11 cellular contexts compared by ENCODE assay signal in genomic region chr5:7816535-7816901, GRCh38. TPM values are rescaled to one million over a fixed set of nuclear protein-coding genes. Genes with fewer than 3 reads are reported as not detected.
DNase-seq lines count a peak whose midpoint lies in the region; ATAC-seq and TF ChIP-seq lines count a peak whose summit lies in the region.
"Had no signal": no experiment of that assay in that cellular context is flagged by ENCODE, and none has a peak within 500 bp of the region (broad histone marks: within the 10 kb centered on the region; RNA-seq: fewer than 3 reads in every experiment).

No MANE protein-coding gene starts in this region.

- H3K36me3 ChIP-seq in SK-N-SH (replicated peaks in 1 of 2; ENCODE audit: control insufficient read depth in 1 of 2, insufficient read depth in 2 of 2, low read length in 1 of 2) = no peaks in the 10 kb centered on the region
- H3K36me3 ChIP-seq in parathyroid adenoma (ENCODE audit: control insufficient read depth, insufficient read depth, low read length) = no peaks in the 10 kb centered on the region

- H3K27me3 Mint-ChIP-seq in endothelial cell (ENCODE audit: unreplicated experiment) = no peaks in the 10 kb centered on the region

- TF ChIP-seq CTCF in SK-N-SH (IDR thresholded peaks at IDR 0.05) (0 out of 2 replicates have a peak, but pooled peaks have one; percentile 13), parathyroid adenoma (IDR thresholded peaks at IDR 0.05) (no peak), endothelial cell (IDR thresholded peaks at IDR 0.05; ENCODE audit: unreplicated experiment) (no peak)

- POLR2A ChIA-PET in SK-N-SH (lab: Yijun Ruan, JAX) = no interaction called here

- no peaks in the 10 kb centered on the region; a peak in 1 of 4 replicates for H3K4me1 ChIP-seq in SK-N-SH (ENCODE audit: control insufficient read depth in 1 of 2, insufficient read depth in 2 of 2, low read depth in 1 of 2, low read length in 1 of 2)
- H3K4me1 ChIP-seq in parathyroid adenoma = peaks cover 48% of the 10 kb centered on the region

- H3K4me3 Mint-ChIP-seq in endothelial cell (ENCODE audit: unreplicated experiment) = no peak overlapping the region
- H3K4me3 Mint-ChIP-seq: activated CD4-positive, alpha-beta memory T cell treated with anti-CD3 and anti-CD28 coated beads, Interleukin-2, amount 10 ng/mL, durations not matched to agents 7 days and 5 days; activated naive CD4-positive, alpha-beta T cell treated with anti-CD3 and anti-CD28 coated beads for 36 hours; T-helper 1 cell treated with Interleukin-12 subunit alpha and Interleukin-12 subunit beta and Interleukin-4 antibody, amounts not matched to agents 30 μg/mL and 1 μg/mL, for 36 hours had no signal

- H3K4me2 ChIP-seq in SK-N-SH (no peak overlapping the region), parathyroid adenoma (ENCODE audit: low read length) (no peak overlapping the region)

- no peaks in the 10 kb centered on the region for H3F3A ChIP-seq in SK-N-SH (replicated peaks; ENCODE audit: insufficient read depth)

- no peak overlapping the region for H2AFZ ChIP-seq in SK-N-SH (ENCODE audit: low read depth)
- H2AFZ ChIP-seq in parathyroid adenoma = peak overlapping the region; percentile 93

- H3K36me3 Mint-ChIP-seq in endothelial cell (ENCODE audit: low read depth, unreplicated experiment) = no peaks in the 10 kb centered on the region

- ATAC-seq in GM19395 (IDR thresholded peaks at IDR 0.05; ENCODE audit: unreplicated experiment) = peak; percentile 11
- peak; percentile 14 for ATAC-seq in HG02970 (IDR thresholded peaks at IDR 0.05; ENCODE audit: low FRiP score, unreplicated experiment)

- TF ChIP-seq EP300 in SK-N-SH (IDR thresholded peaks at IDR 0.05; ENCODE audit: borderline replicate concordance in 1 of 2, low read depth in 1 of 2, low read length in 1 of 2) = no peak

- H3K9me3 Mint-ChIP-seq in endothelial cell (ENCODE audit: unreplicated experiment) = no peaks in the 10 kb centered on the region
- H3K9me3 Mint-ChIP-seq: activated CD4-positive, alpha-beta memory T cell treated with anti-CD3 and anti-CD28 coated beads, Interleukin-2, amount 10 ng/mL, durations not matched to agents 7 days and 5 days; activated naive CD4-positive, alpha-beta T cell treated with anti-CD3 and anti-CD28 coated beads for 36 hours; T-helper 1 cell treated with Interleukin-12 subunit alpha and Interleukin-12 subunit beta and Interleukin-4 antibody, amounts not matched to agents 30 μg/mL and 1 μg/mL, for 36 hours had no signal

- 21% methylated on average over 9 of the region's 9 CpGs for WGBS in SK-N-SH (ENCODE audit: low lambda C conversion rate)

- H3K27me3 ChIP-seq in SK-N-SH (ENCODE audit: insufficient read depth) (peaks cover 58% of the 10 kb centered on the region; the same call in 1 of the 2 replicates), parathyroid adenoma (ENCODE audit: control insufficient read depth, insufficient read depth, low read length) (no peaks in the 10 kb centered on the region)

- no peak for TF ChIP-seq RAD21 in SK-N-SH (IDR thresholded peaks at IDR 0.05; ENCODE audit: low read length)

- H3K79me2 ChIP-seq in SK-N-SH (ENCODE audit: insufficient read depth) (no peaks in the 10 kb centered on the region), parathyroid adenoma (no peaks in the 10 kb centered on the region)

- H3K27ac ChIP-seq in SK-N-SH (ENCODE audit: low read depth in 2 of 2, low read length in 1 of 2) = no peak overlapping the region
- peak overlapping the region; percentile 40 for H3K27ac ChIP-seq in parathyroid adenoma

- H3K9me2 ChIP-seq in SK-N-SH = no peaks in the 10 kb centered on the region

- no peak overlapping the region for H3K27ac Mint-ChIP-seq in endothelial cell (ENCODE audit: unreplicated experiment)
- H3K27ac Mint-ChIP-seq: activated CD4-positive, alpha-beta memory T cell treated with anti-CD3 and anti-CD28 coated beads, Interleukin-2, amount 10 ng/mL, durations not matched to agents 7 days and 5 days; activated naive CD4-positive, alpha-beta T cell treated with anti-CD3 and anti-CD28 coated beads for 36 hours; T-helper 1 cell treated with Interleukin-12 subunit alpha and Interleukin-12 subunit beta and Interleukin-4 antibody, amounts not matched to agents 30 μg/mL and 1 μg/mL, for 36 hours had no signal

- DNase-seq in SK-N-SH (no peak), endothelial cell (ENCODE audit: low spot score) (no peak), NCI-H1417 treated with DMSO at 0.1 percent for 48 hours (lab: John Stamatoyannopoulos, UW) (no peak)
- no peak for DNase-seq in stimulated activated CD4-positive, alpha-beta T cell treated with anti-CD3 and anti-CD28 coated beads, Interleukin-4, amount 100 ng/mL, for 24 hours
- DNase-seq: NCI-H1105 treated with DMSO at 0.1 percent for 48 hours had no signal

- H4K20me1 ChIP-seq in SK-N-SH (ENCODE audit: insufficient read depth) = no peaks in the 10 kb centered on the region

- H3K9ac ChIP-seq in SK-N-SH = no peak overlapping the region
- no peak overlapping the region for H3K9ac ChIP-seq in parathyroid adenoma

- CTCF ChIA-PET in SK-N-SH (lab: Yijun Ruan, JAX) = interaction anchor here (0.6 to 5.2 kb wide), 20 partner anchors 7 to 89 kb away, joined by 3 to 39 read pairs (median 6); no protein-coding TSS in a partner anchor

- no peaks in the 10 kb centered on the region for H3K9me3 ChIP-seq in SK-N-SH
- H3K9me3 ChIP-seq in parathyroid adenoma (ENCODE audit: control insufficient read depth, low read length) = no peaks in the 10 kb centered on the region

- H3K4me3 ChIP-seq in SK-N-SH (ENCODE audit: low read depth in 2 of 2, low read length in 1 of 2) = peak overlapping the region in 1 of 2 experiments; percentile 51; a peak in 1 of 4 replicates
- no peak overlapping the region for H3K4me3 ChIP-seq in parathyroid adenoma (ENCODE audit: low read depth, low read length)

- peaks cover 9% of the 10 kb centered on the region for H3K4me1 Mint-ChIP-seq in endothelial cell (ENCODE audit: unreplicated experiment)
- H3K4me1 Mint-ChIP-seq: activated CD4-positive, alpha-beta memory T cell treated with anti-CD3 and anti-CD28 coated beads, Interleukin-2, amount 10 ng/mL, durations not matched to agents 7 days and 5 days had no signal

TF ChIP-seq in SK-N-SH, 30 proteins besides CTCF, POLR2A, EP300 and RAD21:
- TF ChIP-seq RFX5 (IDR thresholded peaks at IDR 0.05; ENCODE audit: low read length) = no peak
- TF ChIP-seq RCOR1 (IDR thresholded peaks at IDR 0.05; ENCODE audit: low read length) = no peak
- TF ChIP-seq YY1 (IDR thresholded peaks at IDR 0.05; ENCODE audit: low read depth) = no peak
- TF ChIP-seq NFIC (IDR thresholded peaks at IDR 0.05; ENCODE audit: borderline replicate concordance) = no peak
- no peak for TF ChIP-seq GABPA (IDR thresholded peaks at IDR 0.05; ENCODE audit: low read depth)

RNA-seq across cellular contexts. Expression of gene CFAP90, which starts 34.4 kb away (rescaled TPM):
- 0.06 and 0.10 TPM in 2 replicates for polyA plus RNA-seq in SK-N-SH (2012; rRNA removed)
- polyA plus RNA-seq in SK-N-SH (2012; cell fraction: cytosol; rRNA removed) = 0.12 TPM in 2 replicates
- polyA plus RNA-seq in SK-N-SH (2012; cell fraction: nucleus; rRNA removed) = 0.13 and 0.14 TPM in 2 replicates
- total RNA-seq in endothelial cell (ENCODE audit: unreplicated experiment) = not detected
- total RNA-seq: activated CD4-positive, alpha-beta memory T cell treated with anti-CD3 and anti-CD28 coated beads, Interleukin-2, amount 10 ng/mL, durations not matched to agents 7 days and 5 days; activated naive CD4-positive, alpha-beta T cell treated with anti-CD3 and anti-CD28 coated beads for 36 hours had no signal

RNA-seq across cellular contexts. Expression of gene FASTKD3, which starts 52.3 kb away (rescaled TPM):
- polyA plus RNA-seq in SK-N-SH (2012; rRNA removed) = 5.4 and 8.5 TPM in 2 replicates
- polyA plus RNA-seq in SK-N-SH (2012; cell fraction: cytosol; rRNA removed) = 7.9 and 8.2 TPM in 2 replicates
- 4.0 and 12.3 TPM in 2 replicates for polyA plus RNA-seq in SK-N-SH (2012; cell fraction: nucleus; rRNA removed)
- 9.1 TPM for total RNA-seq in endothelial cell (ENCODE audit: unreplicated experiment)

RNA-seq across cellular contexts. Expression of gene MTRR, which starts 52.4 kb away (rescaled TPM):
- 18.4 and 23.5 TPM in 2 replicates for polyA plus RNA-seq in SK-N-SH (2012; rRNA removed)
- polyA plus RNA-seq in SK-N-SH (2012; cell fraction: cytosol; rRNA removed) = 17.6 and 18.2 TPM in 2 replicates
- 49.1 and 69.3 TPM in 2 replicates for polyA plus RNA-seq in SK-N-SH (2012; cell fraction: nucleus; rRNA removed)
- total RNA-seq in endothelial cell (ENCODE audit: unreplicated experiment) = 28.4 TPM
